In genomic region chr7:90952649-90952991, GRCh38 we compare ENCODE assay signal across 17 cellular contexts.
DNase-seq lines count a peak whose midpoint lies in the region; TF ChIP-seq lines count a peak whose summit lies in the region.
"Had no signal": no experiment of that assay in that cellular context is flagged by ENCODE, and none has a peak within 500 bp of the region (broad histone marks: within the 10 kb centered on the region; RNA-seq: fewer than 3 reads in every experiment).

No MANE protein-coding gene starts in this region.

- in situ Hi-C loops in astrocyte of the cerebellum (cut with HindIII; ENCODE audit: low sequenced_read_pairs): no loop called here

- TF ChIP-seq CTCF in AG10803 (conservative IDR thresholded peaks at IDR 0.05; ENCODE audit: low read length): no peak
- no peak for TF ChIP-seq CTCF in astrocyte of the cerebellum (IDR thresholded peaks at IDR 0.05; ENCODE audit: low read depth, low read length, missing control alignments)

- H3K4me3 ChIP-seq in AG10803 (ENCODE audit: low read length) (no peak overlapping the region), astrocyte of the cerebellum (ENCODE audit: low read depth, low read length) (no peak overlapping the region)
- H3K4me3 ChIP-seq: heart left ventricle, vagina had no signal

- DNase-seq in AG10803 (ENCODE audit: low read depth): peak; percentile 59
- peak; percentile 75 for DNase-seq in NCI-H146 (lab: John Stamatoyannopoulos, UW)
- DNase-seq in astrocyte of the cerebellum (ENCODE audit: low read depth): peak; percentile 43
- DNase-seq in iPS-NIHi11 (ENCODE audit: low spot score): peak; percentile 22
- DNase-seq in NCI-H526 treated with DMSO at 0.1 percent for 48 hours (lab: John Stamatoyannopoulos, UW): no peak
- no peak for DNase-seq in SKM-1 treated with dmso at 0.1 percent for 144 hours (lab: John Stamatoyannopoulos, UW; ENCODE audit: unreplicated experiment)
- DNase-seq in HT-29 (ENCODE audit: low spot score): no peak
- no peak for DNase-seq in NCI-H2196 treated with DMSO at 0.1 percent for 48 hours (lab: John Stamatoyannopoulos, UW; ENCODE audit: unreplicated experiment)
- DNase-seq: activated CD4-positive, CD25-positive, alpha-beta regulatory T cell treated with anti-CD3 and anti-CD28 coated beads, Interleukin-2, amount 50 U/mL, for 72 hours; activated gamma-delta T cell; heart left ventricle; KG1; NCI-H1436; NK-92 treated with Interleukin-12 subunit alpha and Interleukin-12 subunit beta, amount 100 ng/mL, for 24 hours; Right ventricle myocardium superior; T-helper 17 cell had no signal

Comparison
In these comparisons a context has a peak if more than half of its experiments do, and no peak if none do; other contexts are left out.
1. DNase-seq: peak in AG10803 (single experiment), NCI-H146 (single experiment), astrocyte of the cerebellum (single experiment) and iPS-NIHi11 (single experiment); none in NCI-H526 treated with DMSO at 0.1 percent for 48 hours (single experiment), SKM-1 treated with dmso at 0.1 percent for 144 hours (single experiment), HT-29 (single experiment) and NCI-H2196 treated with DMSO at 0.1 percent for 48 hours (single experiment).